Comparison of ENCODE assay signal across 8 cellular contexts in genomic region chr17:8859029-8859803, GRCh38. TPM values are rescaled to one million over a fixed set of nuclear protein-coding genes. Genes with fewer than 3 reads are reported as not detected.
A peak's percentile ranks its signal among the peaks of the same experiment; 100 is the strongest.
DNase-seq lines count a peak whose midpoint lies in the region; ATAC-seq and TF ChIP-seq lines count a peak whose summit lies in the region.

No MANE protein-coding gene starts in this region.

- H3K4me3 ChIP-seq in HL-60 (replicated peaks; ENCODE audit: insufficient read depth, low read length) = no peak overlapping the region

- TF ChIP-seq CTCF in HL-60 (IDR thresholded peaks at IDR 0.05; ENCODE audit: insufficient read depth, low read length) (no peak), nephron (IDR thresholded peaks at IDR 0.05; ENCODE audit: unreplicated experiment in 3 of 3) (no peak)

- H3K27me3 Mint-ChIP-seq in activated naive CD8-positive, alpha-beta T cell treated with anti-CD3 and anti-CD28 coated beads for 36 hours = no peaks in the 10 kb centered on the region
- H3K27me3 Mint-ChIP-seq in nephron (ENCODE audit: low read depth) = peaks cover 13% of the 10 kb centered on the region
- no peaks in the 10 kb centered on the region for H3K27me3 Mint-ChIP-seq in T-helper 17 cell

- H3K9me3 Mint-ChIP-seq in activated naive CD8-positive, alpha-beta T cell treated with anti-CD3 and anti-CD28 coated beads for 36 hours = no peaks in the 10 kb centered on the region
- H3K9me3 Mint-ChIP-seq in nephron = no peaks in the 10 kb centered on the region

- H3K27ac Mint-ChIP-seq in activated naive CD8-positive, alpha-beta T cell treated with anti-CD3 and anti-CD28 coated beads for 36 hours = peak overlapping the region; percentile 73
- peak overlapping the region in 2 of 3 experiments; percentile 15 to 59 for H3K27ac Mint-ChIP-seq in nephron
- no peak overlapping the region for H3K27ac Mint-ChIP-seq in T-helper 17 cell

- ATAC-seq in T-helper 17 cell (no peak), HG03097 (IDR thresholded peaks at IDR 0.05; ENCODE audit: low FRiP score, unreplicated experiment) (no peak)

- H3K36me3 Mint-ChIP-seq in activated naive CD8-positive, alpha-beta T cell treated with anti-CD3 and anti-CD28 coated beads for 36 hours = no peaks in the 10 kb centered on the region
- H3K36me3 Mint-ChIP-seq in nephron (ENCODE audit: low read depth) (no peaks in the 10 kb centered on the region), T-helper 17 cell (ENCODE audit: low read depth) (no peaks in the 10 kb centered on the region)

- no peaks in the 10 kb centered on the region for H3K27me3 ChIP-seq in HL-60 (ENCODE audit: insufficient read depth, poor library complexity, severe bottlenecking)

- no peaks in the 10 kb centered on the region for H3K9me3 ChIP-seq in T-helper 17 cell (ENCODE audit: control insufficient read depth, low read length, poor library complexity, severe bottlenecking)

- H3K4me1 Mint-ChIP-seq in activated naive CD8-positive, alpha-beta T cell treated with anti-CD3 and anti-CD28 coated beads for 36 hours = peaks cover 36% of the 10 kb centered on the region
- peaks cover 36% of the 10 kb centered on the region for H3K4me1 Mint-ChIP-seq in nephron
- peaks cover 10% of the 10 kb centered on the region for H3K4me1 Mint-ChIP-seq in T-helper 17 cell

- H3K27ac ChIP-seq in HL-60 (replicated peaks) = peak overlapping the region; percentile 86

- no peak overlapping the region for H3K4me3 Mint-ChIP-seq in activated naive CD8-positive, alpha-beta T cell treated with anti-CD3 and anti-CD28 coated beads for 36 hours
- no peak overlapping the region for H3K4me3 Mint-ChIP-seq in nephron
- H3K4me3 Mint-ChIP-seq in T-helper 17 cell = no peak overlapping the region

- DNase-seq in EL (peak; percentile 93), HL-60 (ENCODE audit: low read depth in 1 of 2, low spot score in 1 of 2) (peak in 1 of 2 experiments; percentile 40), NCI-H1417 (lab: John Stamatoyannopoulos, UW) (no peak), iPS-NIHi7 (ENCODE audit: extremely low spot score) (no peak), T-helper 17 cell (no peak)
- no peak for DNase-seq in activated naive CD8-positive, alpha-beta T cell treated with anti-CD3 and anti-CD28 coated beads for 36 hours

RNA-seq across cellular contexts. Expression of gene PIK3R6, which starts 8.3 kb away (rescaled TPM):
- total RNA-seq in activated naive CD8-positive, alpha-beta T cell treated with anti-CD3 and anti-CD28 coated beads for 36 hours = 1 to 10 TPM in 1 of 2 experiments, under 1 TPM in 1; 0.88 to 1.0 TPM
- total RNA-seq in T-helper 17 cell = under 1 TPM; 0.67 to 0.83 TPM
